10 cellular contexts compared by ENCODE assay signal in genomic region chr14:105032421-105033036, GRCh38. TPM values are rescaled to one million over a fixed set of nuclear protein-coding genes. Genes with fewer than 3 reads are reported as not detected.
DNase-seq lines count a peak whose midpoint lies in the region; ATAC-seq, FAIRE-seq and TF ChIP-seq lines count a peak whose summit lies in the region.
"Not testable (repeated sequence)": the region's sequence is repeated elsewhere in the genome, so short reads cannot be mapped to it uniquely, and the experiment has no call there.
"Had no signal": no experiment of that assay in that cellular context is flagged by ENCODE, and none has a peak within 500 bp of the region (broad histone marks: within the 10 kb centered on the region; RNA-seq: fewer than 3 reads in every experiment).

No MANE protein-coding gene starts in this region.

- not testable (repeated sequence) for H3K9ac ChIP-seq in K562 (ENCODE audit: insufficient read depth in 1 of 2, low read depth in 2 of 2, low read length in 2 of 2)
- H3K9ac ChIP-seq in keratinocyte (ENCODE audit: control insufficient read depth, extremely low read depth, insufficient read depth, low read length) = peak overlapping the region; percentile 81

- FAIRE-seq in K562 (lab: Jason Lieb, UNC); keratinocyte (lab: Jason Lieb, UNC); pancreas (lab: Jason Lieb, UNC): not testable (repeated sequence)

- H3K27me3 Mint-ChIP-seq in CD8-positive, alpha-beta T cell (ENCODE audit: low read depth); activated B cell treated with CpG ODN at 0.5 μM for 24 hours: not testable (repeated sequence)

- not testable (repeated sequence) for H3K9me3 Mint-ChIP-seq in CD8-positive, alpha-beta T cell; activated B cell treated with CpG ODN at 0.5 μM for 24 hours

- not testable (repeated sequence) for H2AFZ ChIP-seq in K562 (ENCODE audit: low read depth, low read length); keratinocyte (ENCODE audit: control insufficient read depth, low read length)

- TF ChIP-seq POLR2A in K562 (conservative IDR thresholded peaks at IDR 0.05); transverse colon (IDR thresholded peaks at IDR 0.05): not testable (repeated sequence)

- intact Hi-C loops in CD8-positive, alpha-beta T cell (cut with DNase I, micrococcal nuclease) = loop anchor here in 1 of 2 experiments (1.0 kb wide), 1 partner anchor 11 kb away; the partner anchor contains the start of gene CDCA4
- intact Hi-C loops in activated B cell treated with CpG ODN at 0.5 μM for 24 hours (cut with micrococcal nuclease); K562 (cut with micrococcal nuclease); pancreas (cut with DNase I); transverse colon (cut with DNase I; ENCODE audit: low total_unique reads): not testable (repeated sequence)

- not testable (repeated sequence) for DNase-seq in CD8-positive, alpha-beta T cell; activated B cell treated with CpG ODN at 0.5 μM for 24 hours; K562 (ENCODE audit: extremely low read depth in 1 of 4, low spot score in 3 of 4); epithelial cell of proximal tubule (ENCODE audit: low read depth); keratinocyte (ENCODE audit: low read depth, low spot score); pancreas; transverse colon

- POLR2A ChIA-PET in CD8-positive, alpha-beta T cell (lab: Charles Lee) = interaction anchor here (1.0 kb wide), 1 partner anchor 12 kb away, joined by 4 read pairs; the partner anchor contains the start of gene CDCA4
- POLR2A ChIA-PET in activated B cell treated with CpG ODN at 0.5 μM for 24 hours (lab: Charles Lee) = interaction anchor here (0.7 kb wide), 1 partner anchor 14 kb away, joined by 3 read pairs; no protein-coding TSS in a partner anchor
- POLR2A ChIA-PET in K562 (lab: Yijun Ruan, JAX) = not testable (repeated sequence)

- H3K4me3 ChIP-seq in CD8-positive, alpha-beta T cell (ENCODE audit: low read depth, low read length) = peak overlapping the region; percentile 43
- not testable (repeated sequence) for H3K4me3 ChIP-seq in K562
- H3K4me3 ChIP-seq in epithelial cell of proximal tubule (ENCODE audit: low read depth, low read length) (peak overlapping the region; percentile 59), keratinocyte (ENCODE audit: control insufficient read depth in 2 of 3, extremely low read depth in 1 of 3, insufficient read depth in 2 of 3, low read depth in 1 of 3, low read length in 3 of 3) (peak overlapping the region; percentile 48 to 81 (median 59)), pancreas (peak overlapping the region in 3 of 4 donors; percentile 7 to 46 (median 36)), transverse colon (peak overlapping the region in 3 of 4 donors; percentile 34 to 43 (median 41))

- H3K36me3 ChIP-seq in CD8-positive, alpha-beta T cell (ENCODE audit: insufficient read depth, low read length); K562 (ENCODE audit: control insufficient read depth, insufficient read depth, low read length); keratinocyte (ENCODE audit: control insufficient read depth in 2 of 2, extremely low read depth in 1 of 2, insufficient read depth in 2 of 2, low read length in 2 of 2); pancreas; transverse colon: not testable (repeated sequence)

- not testable (repeated sequence) for H3K79me2 ChIP-seq in K562 (ENCODE audit: control insufficient read depth, insufficient read depth, low read length); keratinocyte (ENCODE audit: control insufficient read depth, insufficient read depth, low read length)

- TF ChIP-seq EP300 in Ishikawa (IDR thresholded peaks at IDR 0.05; ENCODE audit: borderline replicate concordance) = peak; percentile 81; the same call in 1 of the 2 replicates
- TF ChIP-seq EP300 in K562 (IDR thresholded peaks at IDR 0.05; ENCODE audit: low read length); transverse colon (IDR thresholded peaks at IDR 0.05; ENCODE audit: low read depth): not testable (repeated sequence)

- not testable (repeated sequence) for ATAC-seq in CD8-positive, alpha-beta T cell; activated B cell treated with CpG ODN at 0.5 μM for 24 hours (ENCODE audit: low read depth); K562
- peak in 2 of 4 donors; percentile 15 to 16 for ATAC-seq in pancreas

- not testable (repeated sequence) for H3K36me3 Mint-ChIP-seq in CD8-positive, alpha-beta T cell; activated B cell treated with CpG ODN at 0.5 μM for 24 hours (ENCODE audit: low read depth)

- CTCF ChIA-PET in CD8-positive, alpha-beta T cell (lab: Charles Lee) = interaction anchor here (0.6 to 2.2 kb wide), 3 partner anchors 10 to 20 kb away, joined by 3 to 6 read pairs (median 3); no protein-coding TSS in a partner anchor
- CTCF ChIA-PET in activated B cell treated with CpG ODN at 0.5 μM for 24 hours (lab: Charles Lee) = interaction anchor here (2.2 kb wide), 1 partner anchor 13 kb away, joined by 11 read pairs; no protein-coding TSS in a partner anchor
- CTCF ChIA-PET in K562 (lab: Yijun Ruan, JAX; ENCODE audit: low intra/inter-chr PET ratio) = not testable (repeated sequence)

- not testable (repeated sequence) for H3K27me3 ChIP-seq in CD8-positive, alpha-beta T cell (ENCODE audit: insufficient read depth, low read length); K562 (ENCODE audit: control insufficient read depth in 2 of 2, insufficient read depth in 2 of 2, low read length in 2 of 2); keratinocyte (ENCODE audit: control insufficient read depth, extremely low read depth, insufficient read depth, low read length); pancreas; transverse colon

- peaks cover 13% of the 10 kb centered on the region for H3K4me1 Mint-ChIP-seq in CD8-positive, alpha-beta T cell (ENCODE audit: low read depth)
- H3K4me1 Mint-ChIP-seq in activated B cell treated with CpG ODN at 0.5 μM for 24 hours = peaks cover 15% of the 10 kb centered on the region

- TF ChIP-seq RAD21 in Ishikawa (IDR thresholded peaks at IDR 0.05; ENCODE audit: low read depth) = 0 out of 2 replicates have a peak, but pooled peaks have one; percentile 7
- not testable (repeated sequence) for TF ChIP-seq RAD21 in K562 (CRISPR knock-in tag; conservative IDR thresholded peaks at IDR 0.05 in 1 of 2, IDR thresholded peaks at IDR 0.05 in 1 of 2)

- in situ Hi-C loops in K562 (cut with MboI); transverse colon (cut with MboI; ENCODE audit: low pct_ligation_motif_present in 1 of 4, low pct_unique_long_range_greater_than_20kb in 1 of 4, low sequenced_read_pairs in 3 of 4): not testable (repeated sequence)

- not testable (repeated sequence) for H3K9me3 ChIP-seq in CD8-positive, alpha-beta T cell (ENCODE audit: low read length); K562 (replicated peaks; ENCODE audit: control insufficient read depth, insufficient read depth, low read depth, low read length); keratinocyte (ENCODE audit: control insufficient read depth, low read depth, low read length); pancreas; transverse colon

- not testable (repeated sequence) for H3K4me1 ChIP-seq in CD8-positive, alpha-beta T cell (ENCODE audit: insufficient read depth, low read length); K562 (replicated peaks in 1 of 2; ENCODE audit: control insufficient read depth in 2 of 2, insufficient read depth in 2 of 2, low read length in 2 of 2); pancreas; transverse colon
- H3K4me1 ChIP-seq in keratinocyte (ENCODE audit: control insufficient read depth, extremely low read depth, insufficient read depth, low read length) = peaks cover 25% of the 10 kb centered on the region

- peak overlapping the region; percentile 87 for H3K4me3 Mint-ChIP-seq in CD8-positive, alpha-beta T cell
- peak overlapping the region; percentile 84 for H3K4me3 Mint-ChIP-seq in activated B cell treated with CpG ODN at 0.5 μM for 24 hours

- WGBS in K562 (ENCODE audit: insufficient coverage, low coverage, missing lambda C conversion rate) = 33% methylated on average over 8 of the region's 8 CpGs
- WGBS in pancreas, 2 donors = 85 to 90% methylated on average over 8 of the region's 8 CpGs
- WGBS in transverse colon (ENCODE audit: low coverage in 1 of 2), 2 donors = 62 to 72% methylated on average over 7 to 8 of the region's 8 CpGs

- dilution Hi-C loops in keratinocyte (cut with MboI; ENCODE audit: extremely low pct_ligation_motif_present, low sequenced_read_pairs) = not testable (repeated sequence)

- peak overlapping the region; percentile 88 for H3K27ac Mint-ChIP-seq in CD8-positive, alpha-beta T cell
- peak overlapping the region; percentile 73 for H3K27ac Mint-ChIP-seq in activated B cell treated with CpG ODN at 0.5 μM for 24 hours

- TF ChIP-seq CTCF in CD8-positive, alpha-beta T cell (IDR thresholded peaks at IDR 0.05); activated B cell treated with CpG ODN at 0.5 μM for 24 hours (IDR thresholded peaks at IDR 0.05); K562 (IDR thresholded peaks at IDR 0.05 in 2 of 3, conservative IDR thresholded peaks at IDR 0.05 in 1 of 3; ENCODE audit: insufficient read depth in 2 of 3, low read depth in 1 of 3, low read length in 3 of 3); epithelial cell of proximal tubule (conservative IDR thresholded peaks at IDR 0.05; ENCODE audit: low read depth, low read length); keratinocyte (optimal IDR thresholded peaks at IDR 0.05 in 1 of 3, IDR thresholded peaks at IDR 0.05 in 1 of 3, conservative IDR thresholded peaks at IDR 0.05 in 1 of 3; ENCODE audit: extremely low read depth in 1 of 3, insufficient read depth in 2 of 3, low read length in 3 of 3); pancreas (IDR thresholded peaks at IDR 0.05); transverse colon (IDR thresholded peaks at IDR 0.05): not testable (repeated sequence)

- not testable (repeated sequence) for H3K9me1 ChIP-seq in K562 (ENCODE audit: control insufficient read depth, insufficient read depth, low read length); keratinocyte (ENCODE audit: control insufficient read depth, extremely low read depth, insufficient read depth, low read length)

- not testable (repeated sequence) for BruUV-seq in K562 (replicated peaks; lab: Mats Ljungman, UMichigan)

- H3K27ac ChIP-seq in CD8-positive, alpha-beta T cell (ENCODE audit: low read depth, low read length); K562 (ENCODE audit: extremely low read depth, low read depth, low read length): not testable (repeated sequence)
- H3K27ac ChIP-seq in keratinocyte (ENCODE audit: control insufficient read depth, insufficient read depth, low read length) (peak overlapping the region; percentile 80), pancreas (peak overlapping the region in 2 of 4 donors; percentile 30 to 52), transverse colon (peak overlapping the region in 2 of 4 donors; percentile 58 to 69)

- H4K20me1 ChIP-seq in K562 (replicated peaks; ENCODE audit: control insufficient read depth, insufficient read depth, low read length); keratinocyte (ENCODE audit: control insufficient read depth, extremely low read depth, insufficient read depth, low read length): not testable (repeated sequence)

- H3K4me2 ChIP-seq in K562 (ENCODE audit: insufficient read depth, low read length) = not testable (repeated sequence)
- H3K4me2 ChIP-seq in keratinocyte (ENCODE audit: control insufficient read depth, extremely low read depth, insufficient read depth, low read depth, low read length) = peak overlapping the region; percentile 93

RNA-seq across cellular contexts. Expression of gene CDCA4, which starts 11.6 kb away (rescaled TPM):
- total RNA-seq in CD8-positive, alpha-beta T cell = 10 to 100 TPM; 20.2 to 22.9 TPM
- 11.7 and 13.6 TPM in 2 replicates for total RNA-seq in activated B cell treated with CpG ODN at 0.5 μM for 24 hours
- 13.4 and 22.4 TPM in 2 replicates for total RNA-seq in K562 (2011; cell fraction: chromatin; rRNA removed; ENCODE audit: low replicate concordance)
- total RNA-seq in K562 (2011; cell fraction: nucleolus; rRNA removed) = 17.5 TPM in 2 replicates
- total RNA-seq in K562 (2011; cell fraction: nucleoplasm; rRNA removed) = 18.6 and 23.1 TPM in 2 replicates
- 33.9 and 41.3 TPM in 2 replicates for total RNA-seq in K562 (2014; rRNA removed)
- 15.8 and 17.3 TPM in 2 replicates for total RNA-seq in K562 (2014; rRNA removed; fragmentation: Illumina TruSeq; extraction: Trizol)
- total RNA-seq in K562 (2015; rRNA removed; fragmentation: Illumina TruSeq; extraction: Trizol) = 23.0 and 23.9 TPM in 2 replicates
- total RNA-seq in K562 (2021) = 43.3 and 44.2 TPM in 2 replicates
- polyA plus RNA-seq in K562 (2011; rRNA removed) = 25.1 and 34.5 TPM in 2 replicates
- polyA plus RNA-seq in K562 (2011; cell fraction: cytosol; rRNA removed) = 33.5 and 50.8 TPM in 2 replicates
- polyA plus RNA-seq in K562 (2011; cell fraction: nucleus; rRNA removed) = 14.4 and 19.3 TPM in 2 replicates
- polyA plus RNA-seq in K562 (2012) = 32.1 and 37.8 TPM in 2 replicates
- 16.7 and 27.1 TPM in 2 replicates for polyA plus RNA-seq in K562 (2014; fragmentation: Illumina TruSeq; extraction: Trizol)
- 10 to 100 TPM in 1 of 2 experiments, 1 to 10 TPM in 1; 6.6 to 10.3 TPM for polyA plus RNA-seq in K562 (2014; fragmentation: Nextera tagmentation; extraction: Ambion mirVana)
- polyA plus RNA-seq in K562 (2014; rRNA removed) = 36.9 and 43.3 TPM in 2 replicates
- 17.1 and 17.8 TPM in 2 replicates for polyA minus RNA-seq in K562 (2011; rRNA and poly(A)+ RNA removed)
- 17.8 and 25.3 TPM in 2 replicates for polyA minus RNA-seq in K562 (2011; cell fraction: cytosol; rRNA and poly(A)+ RNA removed)
- polyA minus RNA-seq in K562 (2011; cell fraction: nucleus; rRNA and poly(A)+ RNA removed) = 5.7 and 7.2 TPM in 2 replicates
- total RNA-seq in epithelial cell of proximal tubule = 46.9 and 78.7 TPM in 2 replicates
- polyA plus RNA-seq in keratinocyte = 29.8 to 48.7 TPM (median 35.7 TPM) in 3 replicates
- 5.3 TPM for polyA plus RNA-seq in keratinocyte (2011; ENCODE audit: low read depth)
- 22.7 and 31.2 TPM in 2 replicates for polyA plus RNA-seq in keratinocyte (2011; cell fraction: cytosol; rRNA removed)
- 30.3 and 36.4 TPM in 2 replicates for polyA plus RNA-seq in keratinocyte (2011; cell fraction: nucleus; rRNA removed)
- polyA plus RNA-seq in keratinocyte (2012; ENCODE audit: low replicate concordance) = 15.0 and 47.2 TPM in 2 replicates
- polyA minus RNA-seq in keratinocyte = 21.6 to 29.0 TPM (median 28.1 TPM) in 3 replicates
- 44.7 TPM for polyA minus RNA-seq in keratinocyte (2011; cell fraction: cytosol; rRNA and poly(A)+ RNA removed)
- polyA minus RNA-seq in keratinocyte (2011; cell fraction: nucleus; rRNA and poly(A)+ RNA removed) = 20.9 and 27.0 TPM in 2 replicates
- 1 to 10 TPM; 1.2 to 3.5 (median 2.6) TPM for total RNA-seq in pancreas
- 1 to 10 TPM; 3.1 to 3.3 TPM for polyA plus RNA-seq in pancreas
- 1 to 10 TPM in 3 of 4 donors, under 1 TPM in 1; 0.80 to 7.5 (median 4.5) TPM for total RNA-seq in transverse colon

RNA-seq across cellular contexts. Expression of gene GPR132, which starts 32.7 kb away (rescaled TPM):
- 100 to 1,000 TPM in 1 of 2 experiments, 10 to 100 TPM in 1; 91.8 to 101 TPM for total RNA-seq in CD8-positive, alpha-beta T cell
- total RNA-seq in activated B cell treated with CpG ODN at 0.5 μM for 24 hours (43.4 and 48.5 TPM in 2 replicates), K562 (2014; rRNA removed) (0.49 and 0.50 TPM in 2 replicates), K562 (2014; rRNA removed; fragmentation: Illumina TruSeq; extraction: Trizol) (0.19 and 0.25 TPM in 2 replicates), K562 (2015; rRNA removed; fragmentation: Illumina TruSeq; extraction: Trizol) (0.98 and 1.0 TPM in 2 replicates), K562 (2021) (0.49 and 1.1 TPM in 2 replicates), epithelial cell of proximal tubule (0.29 and 0.43 TPM in 2 replicates), pancreas (1 to 10 TPM in 2 of 6 donors, under 1 TPM in 4; 0.14 to 2.3 (median 0.76) TPM), transverse colon (10 to 100 TPM in 1 of 4 donors, 1 to 10 TPM in 1, under 1 TPM in 2; 0.20 to 11.6 (median 2.1) TPM)
- total RNA-seq in K562 (2011; cell fraction: chromatin; rRNA removed; ENCODE audit: low replicate concordance) = 0.23 and 0.51 TPM in 2 replicates
- total RNA-seq in K562 (2011; cell fraction: nucleolus; rRNA removed) = 0.26 and 0.50 TPM in 2 replicates
- 0.23 and 0.44 TPM in 2 replicates for total RNA-seq in K562 (2011; cell fraction: nucleoplasm; rRNA removed)
- polyA plus RNA-seq in K562 (2011; rRNA removed) (0.01 and 0.22 TPM in 2 replicates), K562 (2014; fragmentation: Illumina TruSeq; extraction: Trizol) (0.22 and 0.24 TPM in 2 replicates), K562 (2014; fragmentation: Nextera tagmentation; extraction: Ambion mirVana) (under 1 TPM in 1 of 2 experiments, not detected in 1; 0.01 TPM), K562 (2014; rRNA removed) (0.23 and 0.46 TPM in 2 replicates), keratinocyte (not detected in 3 replicates), pancreas (under 1 TPM; 0.38 to 0.46 TPM)
- 0.34 and 1.1 TPM in 2 replicates for polyA plus RNA-seq in K562 (2011; cell fraction: cytosol; rRNA removed)
- polyA plus RNA-seq in K562 (2011; cell fraction: nucleus; rRNA removed) = 0.27 and 0.41 TPM in 2 replicates
- polyA plus RNA-seq in K562 (2012) = 0.59 and 3.2 TPM in 2 replicates
- polyA minus RNA-seq in K562 (2011; rRNA and poly(A)+ RNA removed) = 0.06 TPM in 1 of 2 replicates, not detected in the other
- polyA minus RNA-seq in K562 (2011; cell fraction: cytosol; rRNA and poly(A)+ RNA removed) = not detected in 2 replicates
- 0.13 and 0.33 TPM in 2 replicates for polyA minus RNA-seq in K562 (2011; cell fraction: nucleus; rRNA and poly(A)+ RNA removed)
- not detected for polyA plus RNA-seq in keratinocyte (2011; ENCODE audit: low read depth)
- polyA plus RNA-seq in keratinocyte (2011; cell fraction: cytosol; rRNA removed) = not detected in 2 replicates
- not detected in 2 replicates for polyA plus RNA-seq in keratinocyte (2011; cell fraction: nucleus; rRNA removed)
- 0.39 and 1.2 TPM in 2 replicates for polyA plus RNA-seq in keratinocyte (2012; ENCODE audit: low replicate concordance)
- polyA minus RNA-seq in keratinocyte = not detected in 3 replicates
- not detected for polyA minus RNA-seq in keratinocyte (2011; cell fraction: cytosol; rRNA and poly(A)+ RNA removed)
- not detected in 2 replicates for polyA minus RNA-seq in keratinocyte (2011; cell fraction: nucleus; rRNA and poly(A)+ RNA removed)
- total RNA-seq: LHCN-M2 had no signal
- polyA plus RNA-seq: neural cell had no signal

RNA-seq across cellular contexts. Expression of gene CLBA1, which starts 46.9 kb away (rescaled TPM):
- total RNA-seq in CD8-positive, alpha-beta T cell = 1 to 10 TPM in 1 of 2 experiments, under 1 TPM in 1; 0.84 to 1.0 TPM
- total RNA-seq in activated B cell treated with CpG ODN at 0.5 μM for 24 hours (2.7 and 3.9 TPM in 2 replicates), K562 (2014; rRNA removed) (3.2 and 4.0 TPM in 2 replicates), K562 (2014; rRNA removed; fragmentation: Illumina TruSeq; extraction: Trizol) (1.4 and 1.8 TPM in 2 replicates), K562 (2015; rRNA removed; fragmentation: Illumina TruSeq; extraction: Trizol) (2.1 and 2.2 TPM in 2 replicates), K562 (2021) (3.9 and 4.4 TPM in 2 replicates), epithelial cell of proximal tubule (4.5 and 5.0 TPM in 2 replicates), pancreas (1 to 10 TPM; 4.7 to 8.3 (median 6.4) TPM), transverse colon (1 to 10 TPM in 3 of 4 donors, under 1 TPM in 1; 0.40 to 6.7 (median 5.3) TPM)
- total RNA-seq in K562 (2011; cell fraction: chromatin; rRNA removed; ENCODE audit: low replicate concordance) = 4.9 and 7.5 TPM in 2 replicates
- total RNA-seq in K562 (2011; cell fraction: nucleolus; rRNA removed) = 4.7 and 5.3 TPM in 2 replicates
- total RNA-seq in K562 (2011; cell fraction: nucleoplasm; rRNA removed) = 3.8 and 4.7 TPM in 2 replicates
- polyA plus RNA-seq in K562 (2011; rRNA removed) (2.5 and 2.6 TPM in 2 replicates), K562 (2014; fragmentation: Illumina TruSeq; extraction: Trizol) (3.2 TPM in 2 replicates), K562 (2014; fragmentation: Nextera tagmentation; extraction: Ambion mirVana) (under 1 TPM; 0.04 to 0.25 TPM), K562 (2014; rRNA removed) (2.2 and 2.7 TPM in 2 replicates), keratinocyte (8.6 to 11.7 TPM (median 9.1 TPM) in 3 replicates), pancreas (10 to 100 TPM; 23.6 to 32.5 TPM)
- 1.8 and 3.1 TPM in 2 replicates for polyA plus RNA-seq in K562 (2011; cell fraction: cytosol; rRNA removed)
- 5.7 and 10.6 TPM in 2 replicates for polyA plus RNA-seq in K562 (2011; cell fraction: nucleus; rRNA removed)
- polyA plus RNA-seq in K562 (2012) = 3.0 and 3.1 TPM in 2 replicates
- polyA minus RNA-seq in K562 (2011; rRNA and poly(A)+ RNA removed) = 1.4 and 1.9 TPM in 2 replicates
- polyA minus RNA-seq in K562 (2011; cell fraction: cytosol; rRNA and poly(A)+ RNA removed) = 1.4 and 2.5 TPM in 2 replicates
- 2.7 and 3.2 TPM in 2 replicates for polyA minus RNA-seq in K562 (2011; cell fraction: nucleus; rRNA and poly(A)+ RNA removed)
- polyA plus RNA-seq in keratinocyte (2011; ENCODE audit: low read depth) = 3.3 TPM
- polyA plus RNA-seq in keratinocyte (2011; cell fraction: cytosol; rRNA removed) = 8.1 and 9.8 TPM in 2 replicates
- polyA plus RNA-seq in keratinocyte (2011; cell fraction: nucleus; rRNA removed) = 22.6 and 24.3 TPM in 2 replicates
- polyA plus RNA-seq in keratinocyte (2012; ENCODE audit: low replicate concordance) = 10.3 and 10.9 TPM in 2 replicates
- polyA minus RNA-seq in keratinocyte = 5.1 to 5.2 TPM (median 5.1 TPM) in 3 replicates
- polyA minus RNA-seq in keratinocyte (2011; cell fraction: cytosol; rRNA and poly(A)+ RNA removed) = 6.5 TPM
- polyA minus RNA-seq in keratinocyte (2011; cell fraction: nucleus; rRNA and poly(A)+ RNA removed) = 7.3 and 15.5 TPM in 2 replicates

RNA-seq across cellular contexts. Expression of gene AHNAK2, which starts 54.4 kb away (rescaled TPM):
- under 1 TPM; 0.06 to 0.14 TPM for total RNA-seq in CD8-positive, alpha-beta T cell
- total RNA-seq in activated B cell treated with CpG ODN at 0.5 μM for 24 hours (not detected in 2 replicates), K562 (2014; rRNA removed) (0.04 TPM in 1 of 2 replicates, not detected in the other), K562 (2014; rRNA removed; fragmentation: Illumina TruSeq; extraction: Trizol) (not detected in 2 replicates), K562 (2015; rRNA removed; fragmentation: Illumina TruSeq; extraction: Trizol) (0.04 TPM in 2 replicates), K562 (2021) (0.09 and 0.18 TPM in 2 replicates), epithelial cell of proximal tubule (16.6 and 20.8 TPM in 2 replicates), pancreas (1 to 10 TPM in 5 of 6 donors, under 1 TPM in 1; 0.75 to 2.4 (median 1.5) TPM), transverse colon (10 to 100 TPM; 19.4 to 75.2 (median 28.5) TPM)
- 0.18 and 0.46 TPM in 2 replicates for total RNA-seq in K562 (2011; cell fraction: chromatin; rRNA removed; ENCODE audit: low replicate concordance)
- 0.13 and 0.17 TPM in 2 replicates for total RNA-seq in K562 (2011; cell fraction: nucleolus; rRNA removed)
- 0.07 and 0.31 TPM in 2 replicates for total RNA-seq in K562 (2011; cell fraction: nucleoplasm; rRNA removed)
- polyA plus RNA-seq in K562 (2011; rRNA removed) (0.04 TPM in 1 of 2 replicates, not detected in the other), K562 (2014; fragmentation: Illumina TruSeq; extraction: Trizol) (0.03 TPM in 1 of 2 replicates, not detected in the other), K562 (2014; fragmentation: Nextera tagmentation; extraction: Ambion mirVana) (not detected), K562 (2014; rRNA removed) (under 0.01 and 0.04 TPM in 2 replicates), keratinocyte (142 to 198 TPM (median 164 TPM) in 3 replicates), pancreas (1 to 10 TPM; 1.3 to 1.4 TPM)
- under 0.01 and 0.03 TPM in 2 replicates for polyA plus RNA-seq in K562 (2011; cell fraction: cytosol; rRNA removed)
- 0.14 and 0.22 TPM in 2 replicates for polyA plus RNA-seq in K562 (2011; cell fraction: nucleus; rRNA removed)
- polyA plus RNA-seq in K562 (2012) = 0.03 and 0.22 TPM in 2 replicates
- polyA minus RNA-seq in K562 (2011; rRNA and poly(A)+ RNA removed) = 0.04 and 0.51 TPM in 2 replicates
- 0.10 and 0.27 TPM in 2 replicates for polyA minus RNA-seq in K562 (2011; cell fraction: cytosol; rRNA and poly(A)+ RNA removed)
- 0.13 and 0.22 TPM in 2 replicates for polyA minus RNA-seq in K562 (2011; cell fraction: nucleus; rRNA and poly(A)+ RNA removed)
- polyA plus RNA-seq in keratinocyte (2011; ENCODE audit: low read depth) = 725 TPM
- polyA plus RNA-seq in keratinocyte (2011; cell fraction: cytosol; rRNA removed) = 78.9 and 92.5 TPM in 2 replicates
- polyA plus RNA-seq in keratinocyte (2011; cell fraction: nucleus; rRNA removed) = 988 and 1,021 TPM in 2 replicates
- 289 and 443 TPM in 2 replicates for polyA plus RNA-seq in keratinocyte (2012; ENCODE audit: low replicate concordance)
- polyA minus RNA-seq in keratinocyte = 622 to 721 TPM (median 625 TPM) in 3 replicates
- polyA minus RNA-seq in keratinocyte (2011; cell fraction: cytosol; rRNA and poly(A)+ RNA removed) = 342 TPM
- polyA minus RNA-seq in keratinocyte (2011; cell fraction: nucleus; rRNA and poly(A)+ RNA removed) = 1,549 and 2,078 TPM in 2 replicates
